Comparison of ENCODE assay signal across 8 cellular contexts in genomic region chr11:131704682-131705081, GRCh38.
"Had no signal": no experiment of that assay in that cellular context is flagged by ENCODE, and none has a peak within 500 bp of the region (broad histone marks: within the 10 kb centered on the region; RNA-seq: fewer than 3 reads in every experiment).

No MANE protein-coding gene starts in this region.

- FAIRE-seq: G401.6, GM12878, GM12891, GM12892, GM18507, GM19239 had no signal

- ATAC-seq: GM12878 had no signal

- H3K4me3 ChIP-seq: GM12878 had no signal

- DNase-seq: GDM1, GF-D8 had no signal
